9 cellular contexts compared by ENCODE assay signal in genomic region chr3:30894521-30895289, GRCh38. TPM values are rescaled to one million over a fixed set of nuclear protein-coding genes. Genes with fewer than 3 reads are reported as not detected.
A peak's percentile ranks its signal among the peaks of the same experiment; 100 is the strongest.
DNase-seq lines count a peak whose midpoint lies in the region; ATAC-seq and TF ChIP-seq lines count a peak whose summit lies in the region.
"Had no signal": no experiment of that assay in that cellular context is flagged by ENCODE, and none has a peak within 500 bp of the region (broad histone marks: within the 10 kb centered on the region; RNA-seq: fewer than 3 reads in every experiment).

A gene with protein sequence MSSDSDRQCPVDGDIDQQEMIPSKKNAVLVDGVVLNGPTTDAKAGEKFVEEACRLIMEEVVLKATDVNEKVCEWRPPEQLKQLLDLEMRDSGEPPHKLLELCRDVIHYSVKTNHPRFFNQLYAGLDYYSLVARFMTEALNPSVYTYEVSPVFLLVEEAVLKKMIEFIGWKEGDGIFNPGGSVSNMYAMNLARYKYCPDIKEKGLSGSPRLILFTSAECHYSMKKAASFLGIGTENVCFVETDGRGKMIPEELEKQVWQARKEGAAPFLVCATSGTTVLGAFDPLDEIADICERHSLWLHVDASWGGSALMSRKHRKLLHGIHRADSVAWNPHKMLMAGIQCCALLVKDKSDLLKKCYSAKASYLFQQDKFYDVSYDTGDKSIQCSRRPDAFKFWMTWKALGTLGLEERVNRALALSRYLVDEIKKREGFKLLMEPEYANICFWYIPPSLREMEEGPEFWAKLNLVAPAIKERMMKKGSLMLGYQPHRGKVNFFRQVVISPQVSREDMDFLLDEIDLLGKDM (minus strand): TSS chr3:30894661. CDS start chr3:30894614, 47 bp downstream.

- H3K27ac ChIP-seq in SJSA1 (no peak within 1 kb of the TSS), testis (no peak within 1 kb of the TSS)

- H3K27me3 ChIP-seq in SJSA1 (replicated peaks): peaks cover 23% of the 10 kb centered on the region
- no peaks in the 10 kb centered on the region for H3K27me3 ChIP-seq in testis

- DNase-seq in DMS53 (lab: John Stamatoyannopoulos, UW) (peak; percentile 36), DMS53 treated with DMSO at 0.1 percent for 48 hours (lab: John Stamatoyannopoulos, UW; ENCODE audit: unreplicated experiment) (no peak), SJSA1 (ENCODE audit: low read depth in 1 of 2, low spot score in 2 of 2) (peak; percentile 11 to 36), dermis blood vessel endothelial cell (peak; percentile 38), lung microvascular endothelial cell (ENCODE audit: low read depth in 2 of 2) (peak; percentile 28 to 47), testis (peak; percentile 39), putamen (ENCODE audit: low spot score) (no peak)

- no peak for TF ChIP-seq CTCF in testis (IDR thresholded peaks at IDR 0.05)

- no peak for TF ChIP-seq POLR2A in testis (IDR thresholded peaks at IDR 0.05)

- H3K9me3 ChIP-seq in SJSA1 (replicated peaks) (no peaks in the 10 kb centered on the region), testis (no peaks in the 10 kb centered on the region)

- 3 to 16% methylated on average over 10 to 29 of the region's 38 CpGs for WGBS in testis, 2 donors

- H3K4me3 ChIP-seq in SJSA1 (peak within 1 kb of the TSS; percentile 39), testis (peak within 1 kb of the TSS; percentile 36 to 52)

- intact Hi-C loops in testis (cut with DNase I; ENCODE audit: low total_unique reads): no loop called here

- H3K36me3 ChIP-seq in SJSA1 (no peaks in the 10 kb centered on the region), testis (ENCODE audit: low read depth, missing control alignments) (no peaks in the 10 kb centered on the region)

- H3K4me1 ChIP-seq in SJSA1 (replicated peaks) (peaks cover 5% of the 10 kb centered on the region; the same call in 1 of the 2 replicates), testis (no peaks in the 10 kb centered on the region)

- no peak for ATAC-seq in HG02623 (IDR thresholded peaks at IDR 0.05; ENCODE audit: unreplicated experiment)

RNA-seq across cellular contexts. Expression of the gene that starts here (rescaled TPM):
- total RNA-seq in SJSA1 (2014; rRNA removed; shearing (Covaris generic)): 0.13 TPM in 1 of 2 replicates, not detected in the other
- total RNA-seq in dermis blood vessel endothelial cell: not detected in 2 replicates
- total RNA-seq in lung microvascular endothelial cell: 0.44 TPM in 1 of 2 replicates, not detected in the other
- total RNA-seq in testis: under 1 TPM in 1 of 2 donors, not detected in 1; 0.08 TPM
- polyA plus RNA-seq in testis (ENCODE audit: insufficient read depth, low read depth, low replicate concordance): 0.30 TPM
- total RNA-seq: subcutaneous adipose tissue had no signal

Comparison
In these comparisons a context has a peak if more than half of its experiments do, and no peak if none do; other contexts are left out.
1. Peak in DNase-seq and H3K4me3 ChIP-seq in SJSA1; RNA of the gene not detected or under 1 TPM.
2. Peak in DNase-seq in dermis blood vessel endothelial cell; RNA of the gene not detected or under 1 TPM.
3. Peak in DNase-seq in lung microvascular endothelial cell; RNA of the gene not detected or under 1 TPM.
4. Peak in DNase-seq and H3K4me3 ChIP-seq in testis; RNA of the gene not detected or under 1 TPM.